Comparison of ENCODE assay signal across 1 cellular context in genomic region chr16:89829630-89830437, GRCh38.
A peak's percentile ranks its signal among the peaks of the same experiment; 100 is the strongest.
TF ChIP-seq lines count a peak whose summit lies in the region.

No MANE protein-coding gene starts in this region.

TF ChIP-seq in HepG2, 621 proteins besides CTCF, POLR2A, EP300 and RAD21 (continued from another document and continues in another):
- TF ChIP-seq MAX (IDR thresholded peaks at IDR 0.05) (peak; percentile 49), ATF3 (CRISPR knock-in tag; IDR thresholded peaks at IDR 0.05) (no peak), SMYD3 (CRISPR knock-in tag; IDR thresholded peaks at IDR 0.05) (peak; percentile 86), PCBP1 (IDR thresholded peaks at IDR 0.05; ENCODE audit: borderline replicate concordance, low read depth, low read length) (no peak), ZNF776 (CRISPR knock-in tag; IDR thresholded peaks at IDR 0.05) (no peak), HDAC2 (CRISPR knock-in tag; IDR thresholded peaks at IDR 0.05) (peak; percentile 86), ZNF629 (CRISPR knock-in tag; conservative IDR thresholded peaks at IDR 0.05) (no peak), MAFG (CRISPR knock-in tag; IDR thresholded peaks at IDR 0.05) (no peak), HMGA1 (CRISPR knock-in tag; conservative IDR thresholded peaks at IDR 0.05) (no peak), ARNTL (CRISPR knock-in tag; IDR thresholded peaks at IDR 0.05) (peak; percentile 21; the same call in 1 of the 2 replicates), ZNF670 (CRISPR knock-in tag; IDR thresholded peaks at IDR 0.05; ENCODE audit: borderline replicate concordance) (0 out of 2 replicates have a peak, but pooled peaks have one; percentile 59), ZNF230 (CRISPR knock-in tag; IDR thresholded peaks at IDR 0.05) (0 out of 2 replicates have a peak, but pooled peaks have one; percentile 1), ZNF784 (CRISPR knock-in tag; IDR thresholded peaks at IDR 0.05; ENCODE audit: borderline replicate concordance) (peak; percentile 44; the same call in 1 of the 2 replicates), ZNF263 (CRISPR knock-in tag; IDR thresholded peaks at IDR 0.05) (0 out of 2 replicates have a peak, but pooled peaks have one; percentile 19), ZNF281 (CRISPR knock-in tag; IDR thresholded peaks at IDR 0.05; ENCODE audit: borderline replicate concordance) (peak; percentile 21; the same call in 1 of the 2 replicates), ZSCAN31 (CRISPR knock-in tag; IDR thresholded peaks at IDR 0.05; ENCODE audit: low read depth) (peak; percentile 78), MED13 (CRISPR knock-in tag; IDR thresholded peaks at IDR 0.05) (peak; percentile 71; the same call in 1 of the 2 replicates), ZNF841 (CRISPR knock-in tag; IDR thresholded peaks at IDR 0.05; ENCODE audit: borderline replicate concordance) (no peak), ZBTB7B (CRISPR knock-in tag; IDR thresholded peaks at IDR 0.05) (peak; percentile 66), PITX1 (CRISPR knock-in tag; IDR thresholded peaks at IDR 0.05) (peak; percentile 42; the same call in 1 of the 2 replicates), EED (CRISPR knock-in tag; IDR thresholded peaks at IDR 0.05) (peak; percentile 89; the same call in 1 of the 2 replicates), FOXO1 (CRISPR knock-in tag; IDR thresholded peaks at IDR 0.05) (peak; percentile 62; the same call in 1 of the 2 replicates), CENPX (CRISPR knock-in tag; IDR thresholded peaks at IDR 0.05) (no peak), ZNF292 (CRISPR knock-in tag; IDR thresholded peaks at IDR 0.05; ENCODE audit: borderline replicate concordance, low read depth) (peak; percentile 76; the same call in 1 of the 2 replicates), RCOR2 (CRISPR knock-in tag; IDR thresholded peaks at IDR 0.05) (peak; percentile 41; the same call in 1 of the 2 replicates), ZNF468 (CRISPR knock-in tag; IDR thresholded peaks at IDR 0.05) (0 out of 2 replicates have a peak, but pooled peaks have one; percentile 36), NBN (conservative IDR thresholded peaks at IDR 0.05) (no peak), ZNF331 (CRISPR knock-in tag; IDR thresholded peaks at IDR 0.05) (0 out of 2 replicates have a peak, but pooled peaks have one; percentile 14), ZNF350 (CRISPR knock-in tag; IDR thresholded peaks at IDR 0.05; ENCODE audit: borderline replicate concordance, low read depth) (peak; percentile 50; the same call in 1 of the 2 replicates), KAT8 (CRISPR knock-in tag; IDR thresholded peaks at IDR 0.05) (peak; percentile 54; the same call in 1 of the 2 replicates), MXD4 (CRISPR knock-in tag; IDR thresholded peaks at IDR 0.05) (peak; percentile 15), ERF (CRISPR knock-in tag; IDR thresholded peaks at IDR 0.05) (peak; percentile 37; the same call in 1 of the 2 replicates), HOXA5 (CRISPR knock-in tag; IDR thresholded peaks at IDR 0.05) (peak; percentile 67), ZMYM4 (CRISPR knock-in tag; IDR thresholded peaks at IDR 0.05) (peak; percentile 60; the same call in 1 of the 2 replicates), ZFP62 (CRISPR knock-in tag; IDR thresholded peaks at IDR 0.05) (no peak), NKX3-1 (CRISPR knock-in tag; IDR thresholded peaks at IDR 0.05) (peak; percentile 66; the same call in 1 of the 2 replicates), SOX5 (CRISPR knock-in tag; IDR thresholded peaks at IDR 0.05; ENCODE audit: borderline replicate concordance) (peak; percentile 55; the same call in 1 of the 2 replicates)
- TF ChIP-seq, protein P1, sequence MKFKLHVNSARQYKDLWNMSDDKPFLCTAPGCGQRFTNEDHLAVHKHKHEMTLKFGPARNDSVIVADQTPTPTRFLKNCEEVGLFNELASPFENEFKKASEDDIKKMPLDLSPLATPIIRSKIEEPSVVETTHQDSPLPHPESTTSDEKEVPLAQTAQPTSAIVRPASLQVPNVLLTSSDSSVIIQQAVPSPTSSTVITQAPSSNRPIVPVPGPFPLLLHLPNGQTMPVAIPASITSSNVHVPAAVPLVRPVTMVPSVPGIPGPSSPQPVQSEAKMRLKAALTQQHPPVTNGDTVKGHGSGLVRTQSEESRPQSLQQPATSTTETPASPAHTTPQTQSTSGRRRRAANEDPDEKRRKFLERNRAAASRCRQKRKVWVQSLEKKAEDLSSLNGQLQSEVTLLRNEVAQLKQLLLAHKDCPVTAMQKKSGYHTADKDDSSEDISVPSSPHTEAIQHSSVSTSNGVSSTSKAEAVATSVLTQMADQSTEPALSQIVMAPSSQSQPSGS (CRISPR knock-in tag; IDR thresholded peaks at IDR 0.05), result 0 out of 2 replicates have a peak, but pooled peaks have one; percentile 25
- TF ChIP-seq, protein P2, sequence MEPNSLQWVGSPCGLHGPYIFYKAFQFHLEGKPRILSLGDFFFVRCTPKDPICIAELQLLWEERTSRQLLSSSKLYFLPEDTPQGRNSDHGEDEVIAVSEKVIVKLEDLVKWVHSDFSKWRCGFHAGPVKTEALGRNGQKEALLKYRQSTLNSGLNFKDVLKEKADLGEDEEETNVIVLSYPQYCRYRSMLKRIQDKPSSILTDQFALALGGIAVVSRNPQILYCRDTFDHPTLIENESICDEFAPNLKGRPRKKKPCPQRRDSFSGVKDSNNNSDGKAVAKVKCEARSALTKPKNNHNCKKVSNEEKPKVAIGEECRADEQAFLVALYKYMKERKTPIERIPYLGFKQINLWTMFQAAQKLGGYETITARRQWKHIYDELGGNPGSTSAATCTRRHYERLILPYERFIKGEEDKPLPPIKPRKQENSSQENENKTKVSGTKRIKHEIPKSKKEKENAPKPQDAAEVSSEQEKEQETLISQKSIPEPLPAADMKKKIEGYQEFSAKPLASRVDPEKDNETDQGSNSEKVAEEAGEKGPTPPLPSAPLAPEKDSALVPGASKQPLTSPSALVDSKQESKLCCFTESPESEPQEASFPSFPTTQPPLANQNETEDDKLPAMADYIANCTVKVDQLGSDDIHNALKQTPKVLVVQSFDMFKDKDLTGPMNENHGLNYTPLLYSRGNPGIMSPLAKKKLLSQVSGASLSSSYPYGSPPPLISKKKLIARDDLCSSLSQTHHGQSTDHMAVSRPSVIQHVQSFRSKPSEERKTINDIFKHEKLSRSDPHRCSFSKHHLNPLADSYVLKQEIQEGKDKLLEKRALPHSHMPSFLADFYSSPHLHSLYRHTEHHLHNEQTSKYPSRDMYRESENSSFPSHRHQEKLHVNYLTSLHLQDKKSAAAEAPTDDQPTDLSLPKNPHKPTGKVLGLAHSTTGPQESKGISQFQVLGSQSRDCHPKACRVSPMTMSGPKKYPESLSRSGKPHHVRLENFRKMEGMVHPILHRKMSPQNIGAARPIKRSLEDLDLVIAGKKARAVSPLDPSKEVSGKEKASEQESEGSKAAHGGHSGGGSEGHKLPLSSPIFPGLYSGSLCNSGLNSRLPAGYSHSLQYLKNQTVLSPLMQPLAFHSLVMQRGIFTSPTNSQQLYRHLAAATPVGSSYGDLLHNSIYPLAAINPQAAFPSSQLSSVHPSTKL (CRISPR knock-in tag; IDR thresholded peaks at IDR 0.05), result peak; percentile 70
- TF ChIP-seq, protein P3, sequence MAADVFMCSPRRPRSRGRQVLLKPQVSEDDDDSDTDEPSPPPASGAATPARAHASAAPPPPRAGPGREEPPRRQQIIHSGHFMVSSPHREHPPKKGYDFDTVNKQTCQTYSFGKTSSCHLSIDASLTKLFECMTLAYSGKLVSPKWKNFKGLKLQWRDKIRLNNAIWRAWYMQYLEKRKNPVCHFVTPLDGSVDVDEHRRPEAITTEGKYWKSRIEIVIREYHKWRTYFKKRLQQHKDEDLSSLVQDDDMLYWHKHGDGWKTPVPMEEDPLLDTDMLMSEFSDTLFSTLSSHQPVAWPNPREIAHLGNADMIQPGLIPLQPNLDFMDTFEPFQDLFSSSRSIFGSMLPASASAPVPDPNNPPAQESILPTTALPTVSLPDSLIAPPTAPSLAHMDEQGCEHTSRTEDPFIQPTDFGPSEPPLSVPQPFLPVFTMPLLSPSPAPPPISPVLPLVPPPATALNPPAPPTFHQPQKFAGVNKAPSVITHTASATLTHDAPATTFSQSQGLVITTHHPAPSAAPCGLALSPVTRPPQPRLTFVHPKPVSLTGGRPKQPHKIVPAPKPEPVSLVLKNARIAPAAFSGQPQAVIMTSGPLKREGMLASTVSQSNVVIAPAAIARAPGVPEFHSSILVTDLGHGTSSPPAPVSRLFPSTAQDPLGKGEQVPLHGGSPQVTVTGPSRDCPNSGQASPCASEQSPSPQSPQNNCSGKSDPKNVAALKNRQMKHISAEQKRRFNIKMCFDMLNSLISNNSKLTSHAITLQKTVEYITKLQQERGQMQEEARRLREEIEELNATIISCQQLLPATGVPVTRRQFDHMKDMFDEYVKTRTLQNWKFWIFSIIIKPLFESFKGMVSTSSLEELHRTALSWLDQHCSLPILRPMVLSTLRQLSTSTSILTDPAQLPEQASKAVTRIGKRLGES (CRISPR knock-in tag; IDR thresholded peaks at IDR 0.05; ENCODE audit: borderline replicate concordance), result no peak
- TF ChIP-seq, protein P4, sequence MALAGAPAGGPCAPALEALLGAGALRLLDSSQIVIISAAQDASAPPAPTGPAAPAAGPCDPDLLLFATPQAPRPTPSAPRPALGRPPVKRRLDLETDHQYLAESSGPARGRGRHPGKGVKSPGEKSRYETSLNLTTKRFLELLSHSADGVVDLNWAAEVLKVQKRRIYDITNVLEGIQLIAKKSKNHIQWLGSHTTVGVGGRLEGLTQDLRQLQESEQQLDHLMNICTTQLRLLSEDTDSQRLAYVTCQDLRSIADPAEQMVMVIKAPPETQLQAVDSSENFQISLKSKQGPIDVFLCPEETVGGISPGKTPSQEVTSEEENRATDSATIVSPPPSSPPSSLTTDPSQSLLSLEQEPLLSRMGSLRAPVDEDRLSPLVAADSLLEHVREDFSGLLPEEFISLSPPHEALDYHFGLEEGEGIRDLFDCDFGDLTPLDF (CRISPR knock-in tag; IDR thresholded peaks at IDR 0.05), result 0 out of 2 replicates have a peak, but pooled peaks have one; percentile 45
- TF ChIP-seq, protein P5, sequence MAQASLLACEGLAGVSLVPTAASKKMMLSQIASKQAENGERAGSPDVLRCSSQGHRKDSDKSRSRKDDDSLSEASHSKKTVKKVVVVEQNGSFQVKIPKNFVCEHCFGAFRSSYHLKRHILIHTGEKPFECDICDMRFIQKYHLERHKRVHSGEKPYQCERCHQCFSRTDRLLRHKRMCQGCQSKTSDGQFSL (CRISPR knock-in tag; IDR thresholded peaks at IDR 0.05), result peak; percentile 65
- TF ChIP-seq, protein P6, sequence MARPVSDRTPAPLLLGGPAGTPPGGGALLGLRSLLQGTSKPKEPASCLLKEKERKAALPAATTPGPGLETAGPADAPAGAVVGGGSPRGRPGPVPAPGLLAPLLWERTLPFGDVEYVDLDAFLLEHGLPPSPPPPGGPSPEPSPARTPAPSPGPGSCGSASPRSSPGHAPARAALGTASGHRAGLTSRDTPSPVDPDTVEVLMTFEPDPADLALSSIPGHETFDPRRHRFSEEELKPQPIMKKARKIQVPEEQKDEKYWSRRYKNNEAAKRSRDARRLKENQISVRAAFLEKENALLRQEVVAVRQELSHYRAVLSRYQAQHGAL (CRISPR knock-in tag; IDR thresholded peaks at IDR 0.05; ENCODE audit: not compliant biosample characterization), result peak; percentile 55
- TF ChIP-seq, protein P7, sequence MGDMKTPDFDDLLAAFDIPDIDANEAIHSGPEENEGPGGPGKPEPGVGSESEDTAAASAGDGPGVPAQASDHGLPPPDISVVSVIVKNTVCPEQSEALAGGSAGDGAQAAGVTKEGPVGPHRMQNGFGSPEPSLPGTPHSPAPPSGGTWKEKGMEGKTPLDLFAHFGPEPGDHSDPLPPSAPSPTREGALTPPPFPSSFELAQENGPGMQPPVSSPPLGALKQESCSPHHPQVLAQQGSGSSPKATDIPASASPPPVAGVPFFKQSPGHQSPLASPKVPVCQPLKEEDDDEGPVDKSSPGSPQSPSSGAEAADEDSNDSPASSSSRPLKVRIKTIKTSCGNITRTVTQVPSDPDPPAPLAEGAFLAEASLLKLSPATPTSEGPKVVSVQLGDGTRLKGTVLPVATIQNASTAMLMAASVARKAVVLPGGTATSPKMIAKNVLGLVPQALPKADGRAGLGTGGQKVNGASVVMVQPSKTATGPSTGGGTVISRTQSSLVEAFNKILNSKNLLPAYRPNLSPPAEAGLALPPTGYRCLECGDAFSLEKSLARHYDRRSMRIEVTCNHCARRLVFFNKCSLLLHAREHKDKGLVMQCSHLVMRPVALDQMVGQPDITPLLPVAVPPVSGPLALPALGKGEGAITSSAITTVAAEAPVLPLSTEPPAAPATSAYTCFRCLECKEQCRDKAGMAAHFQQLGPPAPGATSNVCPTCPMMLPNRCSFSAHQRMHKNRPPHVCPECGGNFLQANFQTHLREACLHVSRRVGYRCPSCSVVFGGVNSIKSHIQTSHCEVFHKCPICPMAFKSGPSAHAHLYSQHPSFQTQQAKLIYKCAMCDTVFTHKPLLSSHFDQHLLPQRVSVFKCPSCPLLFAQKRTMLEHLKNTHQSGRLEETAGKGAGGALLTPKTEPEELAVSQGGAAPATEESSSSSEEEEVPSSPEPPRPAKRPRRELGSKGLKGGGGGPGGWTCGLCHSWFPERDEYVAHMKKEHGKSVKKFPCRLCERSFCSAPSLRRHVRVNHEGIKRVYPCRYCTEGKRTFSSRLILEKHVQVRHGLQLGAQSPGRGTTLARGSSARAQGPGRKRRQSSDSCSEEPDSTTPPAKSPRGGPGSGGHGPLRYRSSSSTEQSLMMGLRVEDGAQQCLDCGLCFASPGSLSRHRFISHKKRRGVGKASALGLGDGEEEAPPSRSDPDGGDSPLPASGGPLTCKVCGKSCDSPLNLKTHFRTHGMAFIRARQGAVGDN (CRISPR knock-in tag; IDR thresholded peaks at IDR 0.05), result peak; percentile 84
